20 cellular contexts compared by ENCODE assay signal in genomic region chr3:78496458-78496857, GRCh38.
DNase-seq lines count a peak whose midpoint lies in the region; TF ChIP-seq lines count a peak whose summit lies in the region.
"Had no signal": no experiment of that assay in that cellular context is flagged by ENCODE, and none has a peak within 500 bp of the region (broad histone marks: within the 10 kb centered on the region; RNA-seq: fewer than 3 reads in every experiment).

No MANE protein-coding gene starts in this region.

- peaks cover 46% of the 10 kb centered on the region for H3K4me1 Mint-ChIP-seq in brain
- H3K4me1 Mint-ChIP-seq: activated naive CD4-positive, alpha-beta T cell treated with anti-CD3 and anti-CD28 coated beads, Interleukin-2, amount 10 ng/mL, durations not matched to agents 7 days and 5 days; CD4-positive, alpha-beta memory T cell; naive B cell had no signal

- peak overlapping the region in 3 of 5 experiments; percentile 21 to 63 (median 60) for H3K4me3 Mint-ChIP-seq in brain
- H3K4me3 Mint-ChIP-seq: activated naive CD4-positive, alpha-beta T cell treated with anti-CD3 and anti-CD28 coated beads, Interleukin-2, amount 10 ng/mL, durations not matched to agents 7 days and 5 days; activated T-cell treated with anti-CD3 and anti-CD28 coated beads, Interleukin-2, amount 50 U/mL, for 72 hours; CD4-positive, alpha-beta memory T cell; IgD-negative memory B cell; naive B cell; T-helper 1 cell treated with Interleukin-12 subunit alpha and Interleukin-12 subunit beta and Interleukin-4 antibody, amounts not matched to agents 30 μg/mL and 1 μg/mL, for 36 hours had no signal

- peaks cover 0 to 6% (median 2%) of the 10 kb centered on the region in 5 experiments for H3K9me3 Mint-ChIP-seq in brain

- H3K36me3 Mint-ChIP-seq in brain: no peaks in the 10 kb centered on the region
- H3K36me3 Mint-ChIP-seq: activated naive CD4-positive, alpha-beta T cell treated with anti-CD3 and anti-CD28 coated beads, Interleukin-2, amount 10 ng/mL, durations not matched to agents 7 days and 5 days; CD4-positive, alpha-beta memory T cell; IgD-negative memory B cell; naive B cell had no signal

- no peaks in the 10 kb centered on the region for H3K27me3 Mint-ChIP-seq in brain
- H3K27me3 Mint-ChIP-seq: activated naive CD4-positive, alpha-beta T cell treated with anti-CD3 and anti-CD28 coated beads, Interleukin-2, amount 10 ng/mL, durations not matched to agents 7 days and 5 days; CD4-positive, alpha-beta memory T cell; IgD-negative memory B cell; naive B cell had no signal

- H3K36me3 ChIP-seq in SJCRH30: no peaks in the 10 kb centered on the region
- H3K36me3 ChIP-seq: cardiac muscle cell, heart left ventricle, stomach, transverse colon had no signal

- no peak for TF ChIP-seq CTCF in brain (conservative IDR thresholded peaks at IDR 0.05)

- H3K27ac ChIP-seq in SJCRH30: no peak overlapping the region
- H3K27ac ChIP-seq: cardiac muscle cell, heart left ventricle, PC-9, stomach, transverse colon had no signal

- no peaks in the 10 kb centered on the region for H3K9me3 ChIP-seq in SJCRH30 (replicated peaks)
- H3K9me3 ChIP-seq: stomach, transverse colon had no signal

- H3K4me1 ChIP-seq in SJCRH30: 0 out of 2 replicates have a peak, but pooled peaks cover 5% of the 10 kb centered on the region
- H3K4me1 ChIP-seq: stomach, transverse colon had no signal

- H3K4me3 ChIP-seq in SJCRH30: no peak overlapping the region
- H3K4me3 ChIP-seq: cardiac muscle cell, dorsolateral prefrontal cortex, heart left ventricle, PC-9, stomach, transverse colon had no signal

- H3K27ac Mint-ChIP-seq in brain: peak overlapping the region; percentile 67 to 91 (median 81)
- H3K27ac Mint-ChIP-seq: activated naive CD4-positive, alpha-beta T cell treated with anti-CD3 and anti-CD28 coated beads, Interleukin-2, amount 10 ng/mL, durations not matched to agents 7 days and 5 days; activated T-cell treated with anti-CD3 and anti-CD28 coated beads, Interleukin-2, amount 50 U/mL, for 72 hours; CD4-positive, alpha-beta memory T cell; IgD-negative memory B cell; naive B cell; T-helper 1 cell treated with Interleukin-12 subunit alpha and Interleukin-12 subunit beta and Interleukin-4 antibody, amounts not matched to agents 30 μg/mL and 1 μg/mL, for 36 hours had no signal

- H3K27me3 ChIP-seq in SJCRH30: no peaks in the 10 kb centered on the region
- H3K27me3 ChIP-seq: cardiac muscle cell, dorsolateral prefrontal cortex, heart left ventricle, stomach, transverse colon had no signal

- DNase-seq in COR-L47 (lab: John Stamatoyannopoulos, UW) (peak; percentile 50), DMS53 (lab: John Stamatoyannopoulos, UW) (peak; percentile 35), NCI-H146 (lab: John Stamatoyannopoulos, UW) (peak; percentile 47), SJCRH30 (no peak), glomerular visceral epithelial cell (ENCODE audit: extremely low spot score) (no peak), GF-D8 (lab: John Stamatoyannopoulos, UW) (no peak)
- DNase-seq: activated CD4-positive, alpha-beta T cell treated with anti-CD3 and anti-CD28 coated beads for 4 hours; activated naive CD4-positive, alpha-beta T cell treated with anti-CD3 and anti-CD28 coated beads, Interleukin-2, amount 10 ng/mL, durations not matched to agents 7 days and 5 days; activated T-cell treated with anti-CD3 and anti-CD28 coated beads, Interleukin-2, amount 50 U/mL, for 72 hours; CD4-positive, alpha-beta memory T cell; naive B cell; PC-9; stomach; transverse colon had no signal

Comparison
In these comparisons a context has a peak if more than half of its experiments do, and no peak if none do; other contexts are left out.
1. DNase-seq: peak in COR-L47 (single experiment), DMS53 (single experiment) and NCI-H146 (single experiment); none in SJCRH30 (0 of 2), glomerular visceral epithelial cell (single experiment) and GF-D8 (single experiment).